8 cellular contexts compared by ENCODE assay signal in genomic region chr6:27505209-27506027, GRCh38. TPM values are rescaled to one million over a fixed set of nuclear protein-coding genes. Genes with fewer than 3 reads are reported as not detected.
DNase-seq lines count a peak whose midpoint lies in the region; ATAC-seq, FAIRE-seq and TF ChIP-seq lines count a peak whose summit lies in the region.

No MANE protein-coding gene starts in this region.

- DNase-seq in COLO668 (lab: John Stamatoyannopoulos, UW; ENCODE audit: unreplicated experiment) (peak; percentile 37), T-helper 22 cell (ENCODE audit: low read depth) (peak; percentile 46), bronchial epithelial cell (ENCODE audit: low read depth) (peak; percentile 88), NCI-H2029 (lab: John Stamatoyannopoulos, UW) (no peak)
- DNase-seq in Jurkat, Clone E6-1 (ENCODE audit: low read depth, low spot score), result peak; percentile 9
- peak in 9 of 10 donors; percentile 28 to 78 (median 55) for DNase-seq in naive thymus-derived CD8-positive, alpha-beta T cell

- H3K4me3 Mint-ChIP-seq in naive thymus-derived CD8-positive, alpha-beta T cell, result peak overlapping the region in 4 of 10 donors; percentile 6 to 56 (median 20)

- H3K9me3 Mint-ChIP-seq in naive thymus-derived CD8-positive, alpha-beta T cell, result peaks cover 0 to 2% (median 0%) of the 10 kb centered on the region in 9 donors

- H3K36me3 Mint-ChIP-seq in naive thymus-derived CD8-positive, alpha-beta T cell, result peaks cover 0 to 4% (median 0%) of the 10 kb centered on the region in 3 donors

- H3K27me3 Mint-ChIP-seq in naive thymus-derived CD8-positive, alpha-beta T cell, result peaks cover 13 to 21% (median 21%) of the 10 kb centered on the region in 5 donors

- peak overlapping the region in 8 of 10 donors; percentile 1 to 91 (median 42) for H3K27ac Mint-ChIP-seq in naive thymus-derived CD8-positive, alpha-beta T cell

- H3K36me3 ChIP-seq in bronchial epithelial cell (ENCODE audit: control insufficient read depth, insufficient read depth, low read length), result no peaks in the 10 kb centered on the region

- no peak for TF ChIP-seq CTCF in bronchial epithelial cell (IDR thresholded peaks at IDR 0.05; ENCODE audit: insufficient read depth, low read length, severe bottlenecking)

- no peaks in the 10 kb centered on the region for H3K27me3 ChIP-seq in bronchial epithelial cell (ENCODE audit: control insufficient read depth, insufficient read depth, low read length)

- no peak overlapping the region for H3K4me3 ChIP-seq in Jurkat, Clone E6-1 (ENCODE audit: low read length)
- no peak overlapping the region for H3K4me3 ChIP-seq in bronchial epithelial cell (ENCODE audit: low read depth, low read length)

- peak; percentile 17 to 48 for ATAC-seq in naive thymus-derived CD8-positive, alpha-beta T cell
- ATAC-seq in HG02678 (IDR thresholded peaks at IDR 0.05; ENCODE audit: unreplicated experiment), result no peak
- no peak for ATAC-seq in GM18870 (IDR thresholded peaks at IDR 0.05; ENCODE audit: unreplicated experiment)

- no peak for FAIRE-seq in bronchial epithelial cell (lab: Jason Lieb, UNC)

- POLR2A ChIA-PET in naive thymus-derived CD8-positive, alpha-beta T cell (lab: Charles Lee), result interaction anchor here (0.6 to 3.6 kb wide), 5 partner anchors 13 to 307 kb away, joined by 3 to 18 read pairs (median 4); no protein-coding TSS in a partner anchor

- peaks cover 26 to 37% (median 29%) of the 10 kb centered on the region in 4 donors for H3K4me1 Mint-ChIP-seq in naive thymus-derived CD8-positive, alpha-beta T cell

RNA-seq across cellular contexts. Expression of gene ZNF184, which starts 32.5 kb away (rescaled TPM):
- 10.3 TPM for polyA plus RNA-seq in Jurkat, Clone E6-1 (2012; ENCODE audit: insufficient read depth, insufficient read length)
- total RNA-seq in bronchial epithelial cell, result 6.0 and 6.8 TPM in 2 replicates
- total RNA-seq in naive thymus-derived CD8-positive, alpha-beta T cell, result 10 to 100 TPM; 10.4 to 10.8 TPM
- polyA plus RNA-seq in naive thymus-derived CD8-positive, alpha-beta T cell, result 1 to 10 TPM; 3.8 to 7.8 (median 7.8) TPM

Comparison
In these comparisons a context has a peak if more than half of its experiments do, and no peak if none do; other contexts are left out.
1. ATAC-seq: peak in naive thymus-derived CD8-positive, alpha-beta T cell (2 of 2); none in HG02678 (single experiment) and GM18870 (single experiment).